Comparison of ENCODE assay signal across 11 cellular contexts in genomic region chr2:239370403-239370802, GRCh38. TPM values are rescaled to one million over a fixed set of nuclear protein-coding genes. Genes with fewer than 3 reads are reported as not detected.
A peak's percentile ranks its signal among the peaks of the same experiment; 100 is the strongest.
DNase-seq lines count a peak whose midpoint lies in the region; ATAC-seq and TF ChIP-seq lines count a peak whose summit lies in the region.
"Had no signal": no experiment of that assay in that cellular context is flagged by ENCODE, and none has a peak within 500 bp of the region (broad histone marks: within the 10 kb centered on the region; RNA-seq: fewer than 3 reads in every experiment).

No MANE protein-coding gene starts in this region.

- H3K4me1 Mint-ChIP-seq in activated T-cell treated with anti-CD3 and anti-CD28 coated beads, Interleukin-2, amount 50 U/mL, for 4 hours (ENCODE audit: low read depth), result peaks cover 8% of the 10 kb centered on the region
- peaks cover 9 to 18% (median 12%) of the 10 kb centered on the region in 3 donors for H3K4me1 Mint-ChIP-seq in naive B cell

- no peak for TF ChIP-seq POLR2A in vagina (IDR thresholded peaks at IDR 0.05)

- peak; percentile 68 for DNase-seq in BE2C
- no peak for DNase-seq in activated T-cell treated with anti-CD3 and anti-CD28 coated beads, Interleukin-2, amount 50 U/mL, for 4 hours
- no peak for DNase-seq in naive B cell
- no peak for DNase-seq in vagina (ENCODE audit: extremely low spot score in 2 of 2)
- DNase-seq in DMS79 treated with DMSO at 0.1 percent for 48 hours (lab: John Stamatoyannopoulos, UW), result no peak
- no peak for DNase-seq in NCI-H2081 (lab: John Stamatoyannopoulos, UW)
- no peak for DNase-seq in effector CD8-positive, alpha-beta T cell (lab: John Stamatoyannopoulos, UW)
- DNase-seq: PC-3 had no signal

- no peak for ATAC-seq in activated T-cell treated with anti-CD3 and anti-CD28 coated beads, Interleukin-2, amount 50 U/mL, for 4 hours
- ATAC-seq in naive B cell (ENCODE audit: low read depth in 2 of 2), result no peak
- ATAC-seq: HCT116, PC-3 had no signal

- no peaks in the 10 kb centered on the region for H3K36me3 Mint-ChIP-seq in activated T-cell treated with anti-CD3 and anti-CD28 coated beads, Interleukin-2, amount 50 U/mL, for 4 hours (ENCODE audit: insufficient read depth)
- H3K36me3 Mint-ChIP-seq in naive B cell, result no peaks in the 10 kb centered on the region

- H3K9me3 ChIP-seq in BE2C, result no peaks in the 10 kb centered on the region
- no peaks in the 10 kb centered on the region for H3K9me3 ChIP-seq in vagina

- H3K4me1 ChIP-seq in BE2C (peaks cover 17% of the 10 kb centered on the region), vagina (no peaks in the 10 kb centered on the region)

- intact Hi-C loops in vagina (cut with DNase I), result no loop called here

- H3K27me3 Mint-ChIP-seq in activated T-cell treated with anti-CD3 and anti-CD28 coated beads, Interleukin-2, amount 50 U/mL, for 4 hours (ENCODE audit: low read depth), result no peaks in the 10 kb centered on the region
- no peaks in the 10 kb centered on the region for H3K27me3 Mint-ChIP-seq in naive B cell

- H3K27me3 ChIP-seq in BE2C, result no peaks in the 10 kb centered on the region
- no peaks in the 10 kb centered on the region for H3K27me3 ChIP-seq in vagina

- peak overlapping the region; percentile 17; the same call in 1 of the 2 replicates for H3K4me3 ChIP-seq in BE2C (ENCODE audit: low read depth, low read length)
- no peak overlapping the region for H3K4me3 ChIP-seq in vagina
- H3K4me3 ChIP-seq: coronary artery had no signal

- H3K4me3 Mint-ChIP-seq in activated T-cell treated with anti-CD3 and anti-CD28 coated beads, Interleukin-2, amount 50 U/mL, for 4 hours, result peak overlapping the region; percentile 58
- peak overlapping the region in 7 of 8 donors; percentile 25 to 93 (median 85) for H3K4me3 Mint-ChIP-seq in naive B cell

- H3K36me3 ChIP-seq in BE2C (0 out of 2 replicates have a peak, but pooled peaks cover 2% of the 10 kb centered on the region), vagina (no peaks in the 10 kb centered on the region)

- TF ChIP-seq CTCF in BE2C (IDR thresholded peaks at IDR 0.05; ENCODE audit: low read depth, low read length) (peak; percentile 18; the same call in 1 of the 2 replicates), GM12872 (IDR thresholded peaks at IDR 0.05; ENCODE audit: insufficient read depth, low read depth, low read length) (peak; percentile 1; the same call in 1 of the 3 replicates), vagina (IDR thresholded peaks at IDR 0.05) (no peak)

- no peak overlapping the region for H3K27ac ChIP-seq in vagina
- H3K27ac ChIP-seq: coronary artery had no signal

- H3K27ac Mint-ChIP-seq in naive B cell, result peak overlapping the region in 4 of 6 donors; percentile 98 to 100 (median 99)

- no peaks in the 10 kb centered on the region for H3K9me3 Mint-ChIP-seq in activated T-cell treated with anti-CD3 and anti-CD28 coated beads, Interleukin-2, amount 50 U/mL, for 4 hours
- no peaks in the 10 kb centered on the region for H3K9me3 Mint-ChIP-seq in naive B cell

RNA-seq across cellular contexts. Expression of gene HDAC4, which starts 30.4 kb away (rescaled TPM):
- 9.3 TPM for polyA plus RNA-seq in BE2C (2012; ENCODE audit: insufficient read depth, insufficient read length, low read depth)
- total RNA-seq in activated T-cell treated with anti-CD3 and anti-CD28 coated beads, Interleukin-2, amount 50 U/mL, for 4 hours, result 10 to 100 TPM; 30.4 to 34.1 (median 31.9) TPM
- polyA plus RNA-seq in naive B cell (ENCODE audit: low read depth in 6 of 6), result 1 to 10 TPM in 5 of 6 donors, not detected in 1; 1.5 to 6.8 (median 2.8) TPM
- 76.6 TPM for total RNA-seq in vagina

Comparison
In these comparisons a context has a peak if more than half of its experiments do, and no peak if none do; other contexts are left out.
1. CTCF ChIP-seq: peak in BE2C (single experiment) and GM12872 (single experiment); none in vagina (0 of 3).